Comparison of ENCODE assay signal across 8 cellular contexts in the genomic region with DNA sequence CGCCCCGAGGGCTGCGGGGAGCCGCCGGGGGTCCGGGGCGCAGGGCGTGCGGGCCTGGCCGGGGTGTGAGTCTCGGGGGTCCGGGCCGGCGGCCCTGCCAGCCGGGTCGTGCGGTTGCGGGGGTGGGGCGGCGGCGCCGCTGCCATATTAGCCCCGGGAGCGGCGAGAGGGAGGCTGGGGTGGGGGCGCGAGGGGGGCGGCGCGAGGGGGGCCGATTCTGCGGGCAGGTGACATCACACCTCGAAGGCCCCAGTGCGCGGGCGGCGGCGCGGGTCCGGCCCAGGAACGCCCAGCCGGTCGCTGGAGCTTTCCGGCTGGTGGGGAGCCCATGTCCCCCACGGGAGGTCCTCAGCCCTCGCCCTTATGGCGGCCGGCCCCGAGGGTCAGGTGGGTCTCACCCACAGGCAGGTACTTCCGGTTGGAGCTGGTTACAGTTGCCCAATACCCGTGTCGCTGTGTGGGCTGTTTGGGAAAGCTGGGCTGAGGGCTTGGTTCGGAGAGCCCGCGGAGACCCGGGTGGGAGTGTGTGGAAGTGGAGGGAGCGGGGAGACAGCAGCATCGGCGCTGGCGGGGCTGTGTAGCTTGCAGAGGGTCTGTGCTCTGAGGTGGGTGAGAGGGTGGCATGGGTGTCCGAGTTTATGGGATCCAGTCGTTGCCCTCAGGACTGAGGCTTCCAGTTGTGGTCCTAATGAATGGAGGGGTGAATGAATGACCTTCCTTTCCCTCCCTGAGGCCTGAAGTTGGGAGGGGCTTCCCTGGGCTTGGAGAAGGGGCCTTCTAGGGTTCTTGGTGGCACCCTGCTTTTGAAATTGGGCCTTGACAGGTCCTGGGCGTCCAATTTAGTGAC. TPM values are rescaled to one million over a fixed set of nuclear protein-coding genes. Genes with fewer than 3 reads are reported as not detected.
DNase-seq lines count a peak whose midpoint lies in the region; ATAC-seq and TF ChIP-seq lines count a peak whose summit lies in the region.

No MANE protein-coding gene starts in this region.

- 0% methylated on average over 56 to 63 of the region's 63 CpGs for WGBS in heart right ventricle, 2 donors

- peaks cover 0 to 7% (median 0%) of the 10 kb centered on the region in 9 donors for H3K36me3 ChIP-seq in heart right ventricle
- H3K36me3 ChIP-seq in skeletal muscle tissue (ENCODE audit: control insufficient read depth in 3 of 3, insufficient read depth in 3 of 3, low read length in 3 of 3): peaks cover 0 to 9% (median 8%) of the 10 kb centered on the region in 3 donors

- peak overlapping the region; percentile 84 to 100 (median 96) for H3K4me3 ChIP-seq in heart right ventricle
- H3K4me3 ChIP-seq in skeletal muscle tissue (ENCODE audit: low read length in 3 of 3): peak overlapping the region; percentile 81 to 87 (median 85)

- peak in 1 of 2 donors; percentile 9 for DNase-seq in heart right ventricle
- no peak for DNase-seq in cardiac septum (ENCODE audit: low spot score)
- no peak for DNase-seq in glutamatergic neuron
- no peak for DNase-seq in NCI-H2196 treated with DMSO at 0.1 percent for 48 hours (lab: John Stamatoyannopoulos, UW; ENCODE audit: unreplicated experiment)
- DNase-seq in GM20000 (ENCODE audit: low spot score): no peak

- H3K36me3 Mint-ChIP-seq in activated T-helper 17 cell treated with anti-CD3 and anti-CD28 coated beads, Interleukin-2, amount 50 U/mL, for 72 hours (ENCODE audit: low read depth): peaks cover 43% of the 10 kb centered on the region
- no peaks in the 10 kb centered on the region for H3K36me3 Mint-ChIP-seq in glutamatergic neuron (ENCODE audit: unreplicated experiment)

- H3K9ac ChIP-seq in skeletal muscle tissue (ENCODE audit: low read depth in 1 of 3, low read length in 3 of 3): peak overlapping the region; percentile 88 to 91 (median 91)

- no peaks in the 10 kb centered on the region for H3K27me3 ChIP-seq in heart right ventricle
- H3K27me3 ChIP-seq in skeletal muscle tissue (ENCODE audit: control insufficient read depth in 3 of 3, insufficient read depth in 3 of 3, low read length in 3 of 3): no peaks in the 10 kb centered on the region

- H3K27me3 Mint-ChIP-seq in activated T-helper 17 cell treated with anti-CD3 and anti-CD28 coated beads, Interleukin-2, amount 50 U/mL, for 72 hours: no peaks in the 10 kb centered on the region
- H3K27me3 Mint-ChIP-seq in glutamatergic neuron (ENCODE audit: unreplicated experiment): peaks cover 28% of the 10 kb centered on the region

- TF ChIP-seq CTCF in heart right ventricle (IDR thresholded peaks at IDR 0.05) (no peak), glutamatergic neuron (IDR thresholded peaks at IDR 0.05; ENCODE audit: partially characterized antibody, unreplicated experiment) (no peak), GM20000 (IDR thresholded peaks at IDR 0.05; ENCODE audit: extremely low read depth, missing control alignments) (no peak)

- peaks cover 26% of the 10 kb centered on the region for H3K4me1 Mint-ChIP-seq in activated T-helper 17 cell treated with anti-CD3 and anti-CD28 coated beads, Interleukin-2, amount 50 U/mL, for 72 hours
- H3K4me1 Mint-ChIP-seq in glutamatergic neuron (ENCODE audit: low read depth, unreplicated experiment): peaks cover 19% of the 10 kb centered on the region

- peak overlapping the region; percentile 82 for H3K4me3 Mint-ChIP-seq in activated T-helper 17 cell treated with anti-CD3 and anti-CD28 coated beads, Interleukin-2, amount 50 U/mL, for 72 hours
- H3K4me3 Mint-ChIP-seq in glutamatergic neuron (ENCODE audit: unreplicated experiment): peak overlapping the region; percentile 90

- peak overlapping the region; percentile 80 to 99 (median 96) for H3K27ac ChIP-seq in heart right ventricle
- peak overlapping the region; percentile 98 for H3K27ac ChIP-seq in skeletal muscle tissue (ENCODE audit: low read depth, low read length)

- H3K9me3 Mint-ChIP-seq in activated T-helper 17 cell treated with anti-CD3 and anti-CD28 coated beads, Interleukin-2, amount 50 U/mL, for 72 hours: no peaks in the 10 kb centered on the region
- H3K9me3 Mint-ChIP-seq in glutamatergic neuron (ENCODE audit: unreplicated experiment): peaks cover 27% of the 10 kb centered on the region

- intact Hi-C loops in heart right ventricle (cut with DNase I) (no loop called here), cardiac septum (cut with DNase I) (loop anchor here (10.0 kb wide), 1 partner anchor 250 kb away; a partner anchor contains a TSS)

- peak in 1 of 8 donors; percentile 0 for ATAC-seq in heart right ventricle
- ATAC-seq in activated T-helper 17 cell treated with anti-CD3 and anti-CD28 coated beads, Interleukin-2, amount 50 U/mL, for 72 hours (replicated peaks): peak; percentile 6
- no peak for ATAC-seq in GM21381 (IDR thresholded peaks at IDR 0.05; ENCODE audit: unreplicated experiment)

- H3K9me3 ChIP-seq in heart right ventricle (no peaks in the 10 kb centered on the region), skeletal muscle tissue (ENCODE audit: control insufficient read depth in 3 of 3, low read length in 3 of 3) (no peaks in the 10 kb centered on the region)

- peaks cover 43 to 86% (median 60%) of the 10 kb centered on the region in 9 donors for H3K4me1 ChIP-seq in heart right ventricle
- H3K4me1 ChIP-seq in skeletal muscle tissue (ENCODE audit: control insufficient read depth in 3 of 3, insufficient read depth in 3 of 3, low read length in 3 of 3): peaks cover 61 to 72% (median 66%) of the 10 kb centered on the region in 3 donors

- peak overlapping the region; percentile 92 for H3K27ac Mint-ChIP-seq in activated T-helper 17 cell treated with anti-CD3 and anti-CD28 coated beads, Interleukin-2, amount 50 U/mL, for 72 hours
- H3K27ac Mint-ChIP-seq in glutamatergic neuron (ENCODE audit: unreplicated experiment): peak overlapping the region; percentile 79

RNA-seq across cellular contexts. Expression of a gene that starts 0.8 kb away (rescaled TPM):
- total RNA-seq in heart right ventricle: 100 to 1,000 TPM; 104 to 209 (median 130) TPM
- 100 to 1,000 TPM in 1 of 2 donors, 10 to 100 TPM in 1; 58.5 to 243 TPM for polyA plus RNA-seq in heart right ventricle
- 137 TPM for total RNA-seq in cardiac septum
- total RNA-seq in activated T-helper 17 cell treated with anti-CD3 and anti-CD28 coated beads, Interleukin-2, amount 50 U/mL, for 72 hours: 100 to 1,000 TPM in 1 of 2 donors, 10 to 100 TPM in 1; 98.5 to 128 TPM
- 274 TPM for total RNA-seq in glutamatergic neuron (ENCODE audit: unreplicated experiment)
- 12.0 TPM for total RNA-seq in skeletal muscle tissue

RNA-seq across cellular contexts. Expression of a gene that starts 5.6 kb away (rescaled TPM):
- total RNA-seq in heart right ventricle: 10 to 100 TPM in 5 of 10 donors, 1 to 10 TPM in 5; 7.1 to 20.1 (median 9.4) TPM
- polyA plus RNA-seq in heart right ventricle: 10 to 100 TPM; 12.2 to 20.8 TPM
- total RNA-seq in cardiac septum: 12.4 TPM
- total RNA-seq in activated T-helper 17 cell treated with anti-CD3 and anti-CD28 coated beads, Interleukin-2, amount 50 U/mL, for 72 hours: 10 to 100 TPM; 39.6 to 54.5 TPM
- 61.0 TPM for total RNA-seq in glutamatergic neuron (ENCODE audit: unreplicated experiment)
- 7.3 TPM for total RNA-seq in skeletal muscle tissue

RNA-seq across cellular contexts. Expression of a gene that starts 16.7 kb away (rescaled TPM):
- total RNA-seq in heart right ventricle (not detected), cardiac septum (not detected), glutamatergic neuron (ENCODE audit: unreplicated experiment) (not detected), skeletal muscle tissue (not detected)
- polyA plus RNA-seq in heart right ventricle: under 1 TPM; 0.20 to 0.44 TPM
- total RNA-seq in activated T-helper 17 cell treated with anti-CD3 and anti-CD28 coated beads, Interleukin-2, amount 50 U/mL, for 72 hours: not detected

RNA-seq across cellular contexts. Expression of a gene that starts 23.3 kb away (rescaled TPM):
- total RNA-seq in heart right ventricle (10 to 100 TPM; 31.3 to 47.7 (median 38.3) TPM), cardiac septum (41.0 TPM), glutamatergic neuron (ENCODE audit: unreplicated experiment) (113 TPM), skeletal muscle tissue (18.3 TPM)
- polyA plus RNA-seq in heart right ventricle: 10 to 100 TPM; 11.0 to 17.4 TPM
- total RNA-seq in activated T-helper 17 cell treated with anti-CD3 and anti-CD28 coated beads, Interleukin-2, amount 50 U/mL, for 72 hours: 10 to 100 TPM; 52.1 to 67.7 TPM

RNA-seq across cellular contexts. Expression of a gene that starts 39.6 kb away (rescaled TPM):
- total RNA-seq in heart right ventricle (10 to 100 TPM in 4 of 10 donors, 1 to 10 TPM in 6; 6.2 to 14.9 (median 9.2) TPM), cardiac septum (8.3 TPM), glutamatergic neuron (ENCODE audit: unreplicated experiment) (58.4 TPM), skeletal muscle tissue (7.8 TPM)
- 1 to 10 TPM; 3.4 to 5.4 TPM for polyA plus RNA-seq in heart right ventricle
- 10 to 100 TPM; 10.8 to 16.1 TPM for total RNA-seq in activated T-helper 17 cell treated with anti-CD3 and anti-CD28 coated beads, Interleukin-2, amount 50 U/mL, for 72 hours
